8 cellular contexts compared by ENCODE assay signal in genomic region chr2:219161097-219161496, GRCh38. TPM values are rescaled to one million over a fixed set of nuclear protein-coding genes. Genes with fewer than 3 reads are reported as not detected.
DNase-seq lines count a peak whose midpoint lies in the region; ATAC-seq, FAIRE-seq and TF ChIP-seq lines count a peak whose summit lies in the region.

No MANE protein-coding gene starts in this region.

- peak overlapping the region; percentile 94 for H3K4me2 ChIP-seq in mammary epithelial cell (ENCODE audit: insufficient read depth, low read depth, low read length)

- intact Hi-C loops in mammary epithelial cell (cut with micrococcal nuclease): loop anchor here (2.0 kb wide), 1 partner anchor 114 kb away; no protein-coding TSS in a partner anchor

- H3K36me3 ChIP-seq in mammary epithelial cell (ENCODE audit: insufficient read depth, low read length) (peaks cover 3% of the 10 kb centered on the region), mucosa of stomach (ENCODE audit: control insufficient read depth, insufficient read depth, low read length) (no peaks in the 10 kb centered on the region)

- peak overlapping the region; percentile 92 for H3K27ac Mint-ChIP-seq in stimulated activated naive CD8-positive, alpha-beta T cell treated with anti-CD3 and anti-CD28 coated beads, Interleukin-15, Interleukin-2, amounts not matched to agents 100 ng/mL and 50 ng/mL, for 24 hours

- peak overlapping the region; percentile 87 for H2AFZ ChIP-seq in mammary epithelial cell (ENCODE audit: low read depth, low read length)

- no peaks in the 10 kb centered on the region for H4K20me1 ChIP-seq in mammary epithelial cell (ENCODE audit: insufficient read depth, low read length)

- H3K9ac ChIP-seq in mammary epithelial cell (ENCODE audit: insufficient read depth, low read length) (no peak overlapping the region), mucosa of stomach (ENCODE audit: low read length) (peak overlapping the region; percentile 58)

- H3K27me3 Mint-ChIP-seq in stimulated activated naive CD8-positive, alpha-beta T cell treated with anti-CD3 and anti-CD28 coated beads, Interleukin-15, Interleukin-2, amounts not matched to agents 100 ng/mL and 50 ng/mL, for 24 hours: no peaks in the 10 kb centered on the region

- ATAC-seq in stimulated activated naive CD8-positive, alpha-beta T cell treated with anti-CD3 and anti-CD28 coated beads, Interleukin-15, Interleukin-2, amounts not matched to agents 100 U/mL and 50 U/mL, for 24 hours: no peak
- no peak for ATAC-seq in HG02759 (IDR thresholded peaks at IDR 0.05; ENCODE audit: unreplicated experiment)
- no peak for ATAC-seq in GM18505 (IDR thresholded peaks at IDR 0.05; ENCODE audit: unreplicated experiment)
- ATAC-seq in HG03565 (IDR thresholded peaks at IDR 0.05; ENCODE audit: unreplicated experiment): no peak

- no TSS peak for BruUV-seq in mammary epithelial cell (replicated peaks; lab: Mats Ljungman, UMichigan)

- H3K4me3 ChIP-seq in mammary epithelial cell (replicated peaks in 1 of 3; ENCODE audit: insufficient read depth in 1 of 3, low read depth in 2 of 3, low read length in 3 of 3): peak overlapping the region; percentile 74 to 91 (median 79)
- peak overlapping the region; percentile 37 for H3K4me3 ChIP-seq in mucosa of stomach (ENCODE audit: low read length)

- H3K79me2 ChIP-seq in mammary epithelial cell (ENCODE audit: insufficient read depth, low read length): no peaks in the 10 kb centered on the region

- H3K9me3 ChIP-seq in mammary epithelial cell (replicated peaks; ENCODE audit: insufficient read depth, low read length): no peaks in the 10 kb centered on the region
- H3K9me3 ChIP-seq in mucosa of stomach (ENCODE audit: control insufficient read depth, low read length): no peaks in the 10 kb centered on the region

- CTCF ChIA-PET in mammary epithelial cell (lab: Charles Lee; ENCODE audit: low non-redundant PET): no interaction called here

- no peak overlapping the region for H3K27ac ChIP-seq in mammary epithelial cell (ENCODE audit: insufficient read depth, low read depth, low read length)

- TF ChIP-seq CTCF in mammary epithelial cell (conservative IDR thresholded peaks at IDR 0.05 in 1 of 2, IDR thresholded peaks at IDR 0.05 in 1 of 2; ENCODE audit: extremely low read depth in 1 of 2, insufficient read depth in 1 of 2, low read depth in 1 of 2, low read length in 2 of 2): no peak

- no peak for TF ChIP-seq POLR2A in GM18505 (IDR thresholded peaks at IDR 0.05; ENCODE audit: borderline replicate concordance, extremely low read depth, insufficient read depth, insufficient read length)

- 50% methylated on average over 4 of the region's 4 CpGs for WGBS in mammary epithelial cell (ENCODE audit: low coverage, missing lambda C conversion rate)

- no peak for FAIRE-seq in RCC 7860 (lab: Jason Lieb, UNC)

- H3K36me3 Mint-ChIP-seq in stimulated activated naive CD8-positive, alpha-beta T cell treated with anti-CD3 and anti-CD28 coated beads, Interleukin-15, Interleukin-2, amounts not matched to agents 100 ng/mL and 50 ng/mL, for 24 hours (ENCODE audit: low read depth): peaks cover 10% of the 10 kb centered on the region

- in situ Hi-C loops in mammary epithelial cell (cut with MboI; ENCODE audit: low sequenced_read_pairs in 2 of 2): loop anchor here (5.0 to 10.0 kb wide), 2 partner anchors 46 to 134 kb away; partner anchors contain the start of gene ZFAND2B (in 1 of the 2)

- DNase-seq in stimulated activated naive CD8-positive, alpha-beta T cell treated with anti-CD3 and anti-CD28 coated beads, Interleukin-15, Interleukin-2, amounts not matched to agents 100 U/mL and 50 U/mL, for 24 hours: no peak
- DNase-seq in mammary epithelial cell: no peak
- no peak for DNase-seq in RCC 7860 (ENCODE audit: low spot score)

- H3K4me1 ChIP-seq in mammary epithelial cell (ENCODE audit: insufficient read depth, low read length) (peaks cover 15% of the 10 kb centered on the region), mucosa of stomach (ENCODE audit: control insufficient read depth, insufficient read depth, low read length) (peaks cover 13% of the 10 kb centered on the region)

- dilution Hi-C loops in mammary epithelial cell (cut with HindIII; ENCODE audit: low sequenced_read_pairs): no loop called here

- no peaks in the 10 kb centered on the region for H3K9me3 Mint-ChIP-seq in stimulated activated naive CD8-positive, alpha-beta T cell treated with anti-CD3 and anti-CD28 coated beads, Interleukin-15, Interleukin-2, amounts not matched to agents 100 ng/mL and 50 ng/mL, for 24 hours

- peaks cover 17% of the 10 kb centered on the region for H3K4me1 Mint-ChIP-seq in stimulated activated naive CD8-positive, alpha-beta T cell treated with anti-CD3 and anti-CD28 coated beads, Interleukin-15, Interleukin-2, amounts not matched to agents 100 ng/mL and 50 ng/mL, for 24 hours (ENCODE audit: low read depth)

- H3K4me3 Mint-ChIP-seq in stimulated activated naive CD8-positive, alpha-beta T cell treated with anti-CD3 and anti-CD28 coated beads, Interleukin-15, Interleukin-2, amounts not matched to agents 100 ng/mL and 50 ng/mL, for 24 hours: peak overlapping the region; percentile 86

- no peaks in the 10 kb centered on the region for H3K27me3 ChIP-seq in mammary epithelial cell (ENCODE audit: insufficient read depth, low read length)
- no peaks in the 10 kb centered on the region for H3K27me3 ChIP-seq in mucosa of stomach (ENCODE audit: control insufficient read depth, insufficient read depth, low read length)

RNA-seq across cellular contexts. Expression of gene NHEJ1, which starts 0.5 kb away (rescaled TPM):
- 10 to 100 TPM; 10.4 to 13.3 TPM for total RNA-seq in mammary epithelial cell
- polyA plus RNA-seq in mammary epithelial cell: 14.6 TPM
- 5.1 TPM for polyA minus RNA-seq in mammary epithelial cell

RNA-seq across cellular contexts. Expression of gene SLC23A3, which starts 8.7 kb away (rescaled TPM):
- total RNA-seq in mammary epithelial cell: 1 to 10 TPM; 2.5 to 2.7 TPM
- polyA plus RNA-seq in mammary epithelial cell: 0.59 TPM
- polyA minus RNA-seq in mammary epithelial cell: not detected

RNA-seq across cellular contexts. Expression of gene CNPPD1, which starts 15.6 kb away (rescaled TPM):
- total RNA-seq in mammary epithelial cell: 10 to 100 TPM; 30.2 to 42.5 TPM
- 35.9 TPM for polyA plus RNA-seq in mammary epithelial cell
- polyA minus RNA-seq in mammary epithelial cell: 22.3 TPM

RNA-seq across cellular contexts. Expression of gene RETREG2, which starts 17.0 kb away (rescaled TPM):
- total RNA-seq in mammary epithelial cell: 10 to 100 TPM; 56.1 to 73.5 TPM
- polyA plus RNA-seq in mammary epithelial cell: 74.1 TPM
- 109 TPM for polyA minus RNA-seq in mammary epithelial cell

RNA-seq across cellular contexts. Expression of gene ZFAND2B, which starts 45.5 kb away (rescaled TPM):
- 10 to 100 TPM; 23.7 to 33.8 TPM for total RNA-seq in mammary epithelial cell
- 32.0 TPM for polyA plus RNA-seq in mammary epithelial cell
- 41.3 TPM for polyA minus RNA-seq in mammary epithelial cell
